8 cellular contexts compared by ENCODE assay signal in genomic region chr20:64063389-64064144, GRCh38. TPM values are rescaled to one million over a fixed set of nuclear protein-coding genes. Genes with fewer than 3 reads are reported as not detected.
A peak's percentile ranks its signal among the peaks of the same experiment; 100 is the strongest.
DNase-seq lines count a peak whose midpoint lies in the region; ATAC-seq and TF ChIP-seq lines count a peak whose summit lies in the region.

No MANE protein-coding gene starts in this region.

- H3K4me1 ChIP-seq in fibroblast of lung (ENCODE audit: control insufficient read depth, extremely low read depth, insufficient read depth, low read length) (peaks cover 22% of the 10 kb centered on the region), parathyroid adenoma (peaks cover 20% of the 10 kb centered on the region)

- DNase-seq in activated CD4-positive, alpha-beta T cell treated with anti-CD3 and anti-CD28 coated beads for 36 hours: peak; percentile 78
- DNase-seq in activated CD4-positive, alpha-beta T cell treated with anti-CD3 and anti-CD28 coated beads, Interleukin-2, amount 50 U/mL, for 1 hour: no peak
- DNase-seq in UCSD-AML1 (lab: John Stamatoyannopoulos, UW; ENCODE audit: unreplicated experiment) (peak; percentile 39), fibroblast of lung (ENCODE audit: low read depth in 2 of 2) (peak in 1 of 2 donors; percentile 12), HPDE6-E6E7 (ENCODE audit: extremely low spot score) (no peak)

- H4K20me1 ChIP-seq in fibroblast of lung (ENCODE audit: control insufficient read depth, extremely low read depth, insufficient read depth, low read length): no peaks in the 10 kb centered on the region

- intact Hi-C loops in activated CD4-positive, alpha-beta T cell treated with anti-CD3 and anti-CD28 coated beads for 36 hours (cut with DNase I, micrococcal nuclease): loop anchor here (1.0 to 10.0 kb wide), 10 partner anchors 15 to 1271 kb away; partner anchors contain the start of genes RGS19 (in 2 of the 2), DNAJC5 (in 1 of the 2), GMEB2 (in 1 of the 2) and PRPF6 (in 1 of the 2)

- ATAC-seq in activated CD4-positive, alpha-beta T cell treated with anti-CD3 and anti-CD28 coated beads for 36 hours: peak; percentile 16
- ATAC-seq in HG03442 (IDR thresholded peaks at IDR 0.05; ENCODE audit: unreplicated experiment) (no peak), GM21825 (IDR thresholded peaks at IDR 0.05; ENCODE audit: unreplicated experiment) (no peak)

- H3K36me3 ChIP-seq in fibroblast of lung (ENCODE audit: control insufficient read depth, insufficient read depth, low read length) (no peaks in the 10 kb centered on the region), parathyroid adenoma (ENCODE audit: control insufficient read depth, insufficient read depth, low read length) (no peaks in the 10 kb centered on the region)

- H3K27ac ChIP-seq in fibroblast of lung (ENCODE audit: insufficient read depth, low read length) (peak overlapping the region; percentile 70), parathyroid adenoma (peak overlapping the region; percentile 68)

- H2AFZ ChIP-seq in fibroblast of lung (ENCODE audit: low read length) (no peak overlapping the region), parathyroid adenoma (peak overlapping the region; percentile 79)

- H3K27me3 Mint-ChIP-seq in activated CD4-positive, alpha-beta T cell treated with anti-CD3 and anti-CD28 coated beads for 36 hours: no peaks in the 10 kb centered on the region

- peaks cover 50% of the 10 kb centered on the region for H3K4me1 Mint-ChIP-seq in activated CD4-positive, alpha-beta T cell treated with anti-CD3 and anti-CD28 coated beads for 36 hours

- H3K4me3 ChIP-seq in fibroblast of lung (replicated peaks in 1 of 4; ENCODE audit: control extremely low read depth in 1 of 4, insufficient read depth in 1 of 4, low read depth in 3 of 4, low read length in 4 of 4): peak overlapping the region; percentile 67 to 88 (median 82)
- H3K4me3 ChIP-seq in parathyroid adenoma (ENCODE audit: low read depth, low read length): peak overlapping the region; percentile 71

- H3K9me3 Mint-ChIP-seq in activated CD4-positive, alpha-beta T cell treated with anti-CD3 and anti-CD28 coated beads for 36 hours (ENCODE audit: low read depth): no peaks in the 10 kb centered on the region

- POLR2A ChIA-PET in activated CD4-positive, alpha-beta T cell treated with anti-CD3 and anti-CD28 coated beads for 36 hours (lab: Charles Lee): no interaction called here

- TF ChIP-seq CTCF in fibroblast of lung (conservative IDR thresholded peaks at IDR 0.05 in 1 of 2, IDR thresholded peaks at IDR 0.05 in 1 of 2; ENCODE audit: low read depth in 1 of 2, low read length in 2 of 2) (no peak), parathyroid adenoma (IDR thresholded peaks at IDR 0.05) (no peak)

- H3K79me2 ChIP-seq in fibroblast of lung (ENCODE audit: control insufficient read depth, insufficient read depth, low read length): no peaks in the 10 kb centered on the region
- H3K79me2 ChIP-seq in parathyroid adenoma: peaks cover 5% of the 10 kb centered on the region

- H3K27me3 ChIP-seq in fibroblast of lung (ENCODE audit: control insufficient read depth, insufficient read depth, low read length): no peaks in the 10 kb centered on the region
- no peaks in the 10 kb centered on the region for H3K27me3 ChIP-seq in parathyroid adenoma (ENCODE audit: control insufficient read depth, insufficient read depth, low read length)

- peak overlapping the region; percentile 82 for H3K4me3 Mint-ChIP-seq in activated CD4-positive, alpha-beta T cell treated with anti-CD3 and anti-CD28 coated beads for 36 hours

- H3K9ac ChIP-seq in fibroblast of lung (ENCODE audit: insufficient read depth, low read length) (peak overlapping the region; percentile 85), parathyroid adenoma (peak overlapping the region; percentile 57)

- CTCF ChIA-PET in activated CD4-positive, alpha-beta T cell treated with anti-CD3 and anti-CD28 coated beads for 36 hours (lab: Charles Lee): interaction anchor here (1.0 to 1.4 kb wide), 3 partner anchors 22 to 83 kb away, joined by 3 to 9 read pairs (median 4); no protein-coding TSS in a partner anchor

- peak overlapping the region; percentile 79 for H3K27ac Mint-ChIP-seq in activated CD4-positive, alpha-beta T cell treated with anti-CD3 and anti-CD28 coated beads for 36 hours

- H3K4me2 ChIP-seq in fibroblast of lung (ENCODE audit: extremely low read depth, insufficient read depth, low read length): peak overlapping the region; percentile 81
- H3K4me2 ChIP-seq in parathyroid adenoma (ENCODE audit: low read length): peak overlapping the region; percentile 98

- H3K9me3 ChIP-seq in fibroblast of lung (ENCODE audit: control insufficient read depth, insufficient read depth, low read depth, low read length): no peaks in the 10 kb centered on the region
- no peaks in the 10 kb centered on the region for H3K9me3 ChIP-seq in parathyroid adenoma (ENCODE audit: control insufficient read depth, low read length)

- no peaks in the 10 kb centered on the region for H3K36me3 Mint-ChIP-seq in activated CD4-positive, alpha-beta T cell treated with anti-CD3 and anti-CD28 coated beads for 36 hours (ENCODE audit: low read depth)

RNA-seq across cellular contexts. Expression of gene TCEA2, which starts 0.6 kb away (rescaled TPM):
- 10 to 100 TPM; 40.6 to 50.0 TPM for total RNA-seq in activated CD4-positive, alpha-beta T cell treated with anti-CD3 and anti-CD28 coated beads for 36 hours
- 23.9 and 25.2 TPM in 2 replicates for total RNA-seq in fibroblast of lung
- 12.7 and 17.1 TPM in 2 replicates for polyA plus RNA-seq in fibroblast of lung
- polyA plus RNA-seq in fibroblast of lung (2012): 38.9 and 43.2 TPM in 2 replicates
- 26.2 and 46.1 TPM in 2 replicates for polyA minus RNA-seq in fibroblast of lung (ENCODE audit: low replicate concordance)

RNA-seq across cellular contexts. Expression of gene SOX18, which starts 14.1 kb away (rescaled TPM):
- not detected for total RNA-seq in activated CD4-positive, alpha-beta T cell treated with anti-CD3 and anti-CD28 coated beads for 36 hours
- not detected in 2 replicates for total RNA-seq in fibroblast of lung
- polyA plus RNA-seq in fibroblast of lung: not detected in 2 replicates
- polyA plus RNA-seq in fibroblast of lung (2012): 0.15 TPM in 1 of 2 replicates, not detected in the other
- polyA minus RNA-seq in fibroblast of lung (ENCODE audit: low replicate concordance): not detected in 2 replicates

RNA-seq across cellular contexts. Expression of gene RGS19, which starts 15.8 kb away (rescaled TPM):
- 10 to 100 TPM; 39.6 to 40.2 TPM for total RNA-seq in activated CD4-positive, alpha-beta T cell treated with anti-CD3 and anti-CD28 coated beads for 36 hours
- total RNA-seq in fibroblast of lung: 9.1 and 11.6 TPM in 2 replicates
- 5.5 and 5.8 TPM in 2 replicates for polyA plus RNA-seq in fibroblast of lung
- 8.9 and 9.8 TPM in 2 replicates for polyA plus RNA-seq in fibroblast of lung (2012)
- polyA minus RNA-seq in fibroblast of lung (ENCODE audit: low replicate concordance): 12.5 and 22.1 TPM in 2 replicates

RNA-seq across cellular contexts. Expression of gene OPRL1, which starts 16.3 kb away (rescaled TPM):
- total RNA-seq in activated CD4-positive, alpha-beta T cell treated with anti-CD3 and anti-CD28 coated beads for 36 hours: under 1 TPM; 0.42 to 0.50 TPM
- total RNA-seq in fibroblast of lung: 2.6 and 4.1 TPM in 2 replicates
- 0.17 and 0.49 TPM in 2 replicates for polyA plus RNA-seq in fibroblast of lung
- polyA plus RNA-seq in fibroblast of lung (2012): 0.47 and 0.96 TPM in 2 replicates
- 0.39 and 0.56 TPM in 2 replicates for polyA minus RNA-seq in fibroblast of lung (ENCODE audit: low replicate concordance)

RNA-seq across cellular contexts. Expression of gene LKAAEAR1, which starts 20.6 kb away (rescaled TPM):
- total RNA-seq in activated CD4-positive, alpha-beta T cell treated with anti-CD3 and anti-CD28 coated beads for 36 hours: under 1 TPM; 0.30 to 0.46 TPM
- not detected in 2 replicates for total RNA-seq in fibroblast of lung
- not detected in 2 replicates for polyA plus RNA-seq in fibroblast of lung
- not detected in 2 replicates for polyA plus RNA-seq in fibroblast of lung (2012)
- not detected in 2 replicates for polyA minus RNA-seq in fibroblast of lung (ENCODE audit: low replicate concordance)

Comparison
In these comparisons a context has a peak if more than half of its experiments do, and no peak if none do; other contexts are left out.
1. DNase-seq: peak in activated CD4-positive, alpha-beta T cell treated with anti-CD3 and anti-CD28 coated beads for 36 hours (single experiment) and UCSD-AML1 (single experiment); none in activated CD4-positive, alpha-beta T cell treated with anti-CD3 and anti-CD28 coated beads, Interleukin-2, amount 50 U/mL, for 1 hour (single experiment) and HPDE6-E6E7 (single experiment).